Comparison of ENCODE assay signal across 8 cellular contexts in genomic region chr1:11838349-11839272, GRCh38. TPM values are rescaled to one million over a fixed set of nuclear protein-coding genes. Genes with fewer than 3 reads are reported as not detected.
DNase-seq lines count a peak whose midpoint lies in the region; ATAC-seq, FAIRE-seq and TF ChIP-seq lines count a peak whose summit lies in the region.

No MANE protein-coding gene starts in this region.

- peak; percentile 79 to 97 (median 90) for TF ChIP-seq CTCF in breast epithelium (IDR thresholded peaks at IDR 0.05)

- TF ChIP-seq POLR2A in GM12891 (IDR thresholded peaks at IDR 0.05; ENCODE audit: low read depth, low read length) (no peak), breast epithelium (IDR thresholded peaks at IDR 0.05) (no peak)

- H3K4me1 ChIP-seq in breast epithelium: no peaks in the 10 kb centered on the region

- DNase-seq in 8988T: peak; percentile 83
- DNase-seq in GM12891 (ENCODE audit: insufficient read length, low spot score): peak; percentile 97
- DNase-seq in NCI-H2171 (lab: John Stamatoyannopoulos, UW): peak; percentile 27
- DNase-seq in activated CD4-positive, CD25-positive, alpha-beta regulatory T cell (lab: John Stamatoyannopoulos, UW): peak; percentile 32 to 64 (median 56)
- DNase-seq in breast epithelium (ENCODE audit: low spot score in 2 of 2): peak; percentile 53 to 73
- DNase-seq in islet precursor cell: peak; percentile 87
- peak; percentile 46 to 65 (median 54) for DNase-seq in stimulated activated CD4-positive, alpha-beta T cell treated with anti-CD3 and anti-CD28 coated beads, Interleukin-1b, Interleukin-23, amount 100 ng/mL, for 24 hours (ENCODE audit: low read depth in 4 of 4, low spot score in 1 of 4)

- intact Hi-C loops in breast epithelium (cut with DNase I; ENCODE audit: low total_unique reads): no loop called here

- H3K36me3 ChIP-seq in breast epithelium: peaks cover 9% of the 10 kb centered on the region

- H3K9me3 ChIP-seq in breast epithelium: no peaks in the 10 kb centered on the region

- peak; percentile 94 for FAIRE-seq in GM12891 (lab: Jason Lieb, UNC)

- no peak for ATAC-seq in HG03135 (IDR thresholded peaks at IDR 0.05; ENCODE audit: unreplicated experiment)

- no peaks in the 10 kb centered on the region for H3K27me3 ChIP-seq in breast epithelium

- H3K4me3 ChIP-seq in breast epithelium: no peak overlapping the region

- no peak overlapping the region for H3K27ac ChIP-seq in breast epithelium

TF ChIP-seq in GM12891, 5 proteins besides CTCF, POLR2A, EP300 and RAD21:
- TF ChIP-seq POLR2AphosphoS5 (IDR thresholded peaks at IDR 0.05; ENCODE audit: low read depth, low read length) (0 out of 2 replicates have a peak, but pooled peaks have one; percentile 33), SPI1 (IDR thresholded peaks at IDR 0.05; ENCODE audit: low read depth, low read length) (no peak), POU2F2 (IDR thresholded peaks at IDR 0.05; ENCODE audit: low read depth, low read length) (no peak), TAF1 (IDR thresholded peaks at IDR 0.05; ENCODE audit: low read depth, low read length) (no peak), PAX5 (IDR thresholded peaks at IDR 0.05; ENCODE audit: insufficient read depth, low read length, severe bottlenecking) (no peak)

RNA-seq across cellular contexts. Expression of gene NPPA, which starts 9.0 kb away (rescaled TPM):
- polyA plus RNA-seq in GM12891 (2012; ENCODE audit: low read depth, missing spikeins): 0.36 TPM
- under 1 TPM in 1 of 3 donors, not detected in 2; 0.66 TPM for total RNA-seq in breast epithelium

RNA-seq across cellular contexts. Expression of gene NPPB, which starts 20.1 kb away (rescaled TPM):
- not detected for polyA plus RNA-seq in GM12891 (2012; ENCODE audit: low read depth, missing spikeins)
- total RNA-seq in breast epithelium: not detected

RNA-seq across cellular contexts. Expression of gene CLCN6, which starts 32.6 kb away (rescaled TPM):
- 8.9 TPM for polyA plus RNA-seq in GM12891 (2012; ENCODE audit: low read depth, missing spikeins)
- total RNA-seq in breast epithelium: 10 to 100 TPM; 14.6 to 21.1 (median 16.7) TPM

RNA-seq across cellular contexts. Expression of gene MTHFR, which starts 32.8 kb away (rescaled TPM):
- polyA plus RNA-seq in GM12891 (2012; ENCODE audit: low read depth, missing spikeins): 7.0 TPM
- 10 to 100 TPM; 24.6 to 42.0 (median 30.0) TPM for total RNA-seq in breast epithelium

Comparison
In these comparisons a context has a peak if more than half of its experiments do, and no peak if none do; other contexts are left out.
1. DNase-seq: peak in every context shown above with its lines; median percentile 97 in GM12891; 87 in islet precursor cell; 83 in 8988T; 63 in breast epithelium; 56 in activated CD4-positive, CD25-positive, alpha-beta regulatory T cell; 54 in stimulated activated CD4-positive, alpha-beta T cell treated with anti-CD3 and anti-CD28 coated beads, Interleukin-1b, Interleukin-23, amount 100 ng/mL, for 24 hours; 27 in NCI-H2171.